1 cellular context compared by ENCODE assay signal in genomic region chr16:66309-67182, GRCh38.
A peak's percentile ranks its signal among the peaks of the same experiment; 100 is the strongest.
TF ChIP-seq lines count a peak whose summit lies in the region.

No MANE protein-coding gene starts in this region.

TF ChIP-seq in K562, 482 proteins besides CTCF, POLR2A, EP300 and RAD21:
- TF ChIP-seq PHF20 (IDR thresholded peaks at IDR 0.05; ENCODE audit: partially characterized antibody) = no peak
- no peak for TF ChIP-seq FOXM1 (IDR thresholded peaks at IDR 0.05; ENCODE audit: low read depth)
- TF ChIP-seq FOXM1 (CRISPR knock-in tag; IDR thresholded peaks at IDR 0.05; ENCODE audit: low read depth) = no peak
- no peak for TF ChIP-seq HEY1 (CRISPR knock-in tag; IDR thresholded peaks at IDR 0.05; ENCODE audit: borderline replicate concordance)
- TF ChIP-seq ZBTB2 (IDR thresholded peaks at IDR 0.05) = no peak
- no peak for TF ChIP-seq TFAM (CRISPR knock-in tag; conservative IDR thresholded peaks at IDR 0.05)
- 0 out of 2 replicates have a peak, but pooled peaks have one; percentile 8 for TF ChIP-seq MAX (CRISPR knock-in tag; IDR thresholded peaks at IDR 0.05)
- no peak for TF ChIP-seq FOXJ2 (tag; IDR thresholded peaks at IDR 0.05)
- TF ChIP-seq THRB (CRISPR knock-in tag; conservative IDR thresholded peaks at IDR 0.05) = no peak
- TF ChIP-seq ELF4 (CRISPR knock-in tag; IDR thresholded peaks at IDR 0.05) = no peak
- 0 out of 2 replicates have a peak, but pooled peaks have one; percentile 10 for TF ChIP-seq MED1 (CRISPR knock-in tag; IDR thresholded peaks at IDR 0.05; ENCODE audit: borderline replicate concordance)
- TF ChIP-seq SRF (CRISPR knock-in tag; IDR thresholded peaks at IDR 0.05) = no peak
- TF ChIP-seq ZC3H8 (IDR thresholded peaks at IDR 0.05) = no peak
- TF ChIP-seq HBP1 (CRISPR knock-in tag; IDR thresholded peaks at IDR 0.05) = no peak
